ENCODE assay signal across 2 cellular contexts in the genomic region with DNA sequence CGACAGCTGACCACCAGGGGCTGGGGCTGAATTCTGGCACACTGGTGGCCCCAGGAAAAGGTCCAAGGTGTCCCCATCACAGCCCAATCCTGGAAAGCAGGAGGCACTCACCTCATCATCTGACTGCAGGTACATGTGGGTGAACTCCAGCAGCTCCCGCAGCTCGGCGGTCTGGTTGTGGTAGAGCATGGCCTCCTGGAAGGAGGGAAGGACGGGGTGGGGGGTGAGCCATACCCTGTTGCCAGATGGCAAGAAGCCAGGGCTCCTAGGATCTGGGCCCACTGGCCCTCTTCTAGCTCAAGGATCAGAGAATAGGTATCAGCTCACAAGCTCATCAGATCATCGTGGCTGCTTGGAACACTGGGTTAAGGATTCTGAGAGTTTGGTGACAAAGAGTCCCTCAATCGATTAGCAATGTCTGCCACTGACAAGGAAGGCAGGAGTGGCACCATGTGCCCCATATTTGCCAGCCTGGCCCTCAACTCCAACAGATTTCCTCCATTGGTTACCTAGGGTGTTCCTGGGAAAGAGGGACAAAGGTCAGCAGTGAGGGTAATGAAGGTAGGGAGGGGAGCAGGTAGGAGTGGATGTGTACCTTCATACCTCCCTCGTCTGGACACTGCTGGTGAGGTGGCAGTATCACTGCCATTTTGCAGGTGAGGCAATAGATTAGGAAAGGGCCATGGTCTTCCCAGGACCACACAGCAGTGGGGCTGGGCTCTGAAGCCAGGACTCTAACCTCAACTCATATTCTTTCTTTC.
TF ChIP-seq lines count a peak whose summit lies in the region.

No MANE protein-coding gene starts in this region.

TF ChIP-seq in IMR-90, 13 proteins besides CTCF, POLR2A, EP300 and RAD21:
- TF ChIP-seq MXI1 (IDR thresholded peaks at IDR 0.05; ENCODE audit: borderline replicate concordance, low read depth, low read length) (no peak), FOS (IDR thresholded peaks at IDR 0.05; ENCODE audit: low read depth, low read length) (no peak), RCOR1 (IDR thresholded peaks at IDR 0.05; ENCODE audit: insufficient replicate concordance, low read length) (no peak), MAZ (IDR thresholded peaks at IDR 0.05; ENCODE audit: borderline replicate concordance, low read depth, low read length) (no peak), BHLHE40 (IDR thresholded peaks at IDR 0.05; ENCODE audit: low read depth, low read length) (no peak), NFE2L2 (IDR thresholded peaks at IDR 0.05; ENCODE audit: low read depth, low read length) (no peak), SMC3 (IDR thresholded peaks at IDR 0.05; ENCODE audit: low read depth, low read length) (no peak)
- TF ChIP-seq, protein P1, sequence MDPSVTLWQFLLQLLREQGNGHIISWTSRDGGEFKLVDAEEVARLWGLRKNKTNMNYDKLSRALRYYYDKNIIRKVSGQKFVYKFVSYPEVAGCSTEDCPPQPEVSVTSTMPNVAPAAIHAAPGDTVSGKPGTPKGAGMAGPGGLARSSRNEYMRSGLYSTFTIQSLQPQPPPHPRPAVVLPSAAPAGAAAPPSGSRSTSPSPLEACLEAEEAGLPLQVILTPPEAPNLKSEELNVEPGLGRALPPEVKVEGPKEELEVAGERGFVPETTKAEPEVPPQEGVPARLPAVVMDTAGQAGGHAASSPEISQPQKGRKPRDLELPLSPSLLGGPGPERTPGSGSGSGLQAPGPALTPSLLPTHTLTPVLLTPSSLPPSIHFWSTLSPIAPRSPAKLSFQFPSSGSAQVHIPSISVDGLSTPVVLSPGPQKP (IDR thresholded peaks at IDR 0.05; ENCODE audit: borderline replicate concordance, low read depth, low read length): no peak

TF ChIP-seq in K562, 482 proteins besides CTCF, POLR2A, EP300 and RAD21:
- TF ChIP-seq NFIC (IDR thresholded peaks at IDR 0.05): peak; percentile 52
- TF ChIP-seq DACH1 (IDR thresholded peaks at IDR 0.05; ENCODE audit: partially characterized antibody): no peak
